Comparison of ENCODE assay signal across 9 cellular contexts in the genomic region with DNA sequence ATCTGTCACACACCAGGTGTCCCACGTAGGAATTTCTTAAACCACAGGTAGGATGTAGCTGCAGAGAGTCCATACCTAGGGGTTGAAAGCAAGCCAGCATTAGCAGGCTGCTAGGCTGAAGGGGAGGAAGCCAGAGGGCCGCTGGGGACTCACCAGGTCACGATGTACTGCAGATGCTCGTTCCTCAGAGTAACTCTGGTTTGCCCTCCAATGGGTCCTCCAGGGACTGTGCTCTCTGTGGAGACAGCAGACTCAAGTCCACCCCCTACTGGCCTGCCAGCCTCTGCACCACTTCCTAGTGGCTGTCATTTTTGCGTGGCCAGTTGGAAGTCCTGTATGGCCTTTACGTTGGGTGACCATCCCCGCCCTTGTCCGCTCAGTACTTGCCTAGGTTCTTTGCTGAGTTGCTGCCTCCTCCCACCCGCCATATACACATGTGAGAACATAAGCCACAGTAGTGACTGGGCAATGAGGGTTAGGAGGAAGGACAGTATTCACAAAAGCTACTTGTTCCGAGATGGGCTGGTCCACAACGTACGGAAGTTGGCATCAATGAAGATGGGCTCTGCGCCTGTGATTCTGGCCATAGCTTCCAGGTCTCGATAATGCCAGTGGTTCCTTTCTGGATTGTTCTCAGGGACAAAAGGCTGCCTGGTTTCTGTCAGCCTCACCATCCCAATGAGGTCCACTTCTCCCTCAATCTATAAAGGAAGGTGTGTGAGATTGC. TPM values are rescaled to one million over a fixed set of nuclear protein-coding genes. Genes with fewer than 3 reads are reported as not detected.
A peak's percentile ranks its signal among the peaks of the same experiment; 100 is the strongest.
DNase-seq lines count a peak whose midpoint lies in the region; ATAC-seq and TF ChIP-seq lines count a peak whose summit lies in the region.
"Had no signal": no experiment of that assay in that cellular context is flagged by ENCODE, and none has a peak within 500 bp of the region (broad histone marks: within the 10 kb centered on the region; RNA-seq: fewer than 3 reads in every experiment).

No MANE protein-coding gene starts in this region.

- no peak overlapping the region for H3K4me3 Mint-ChIP-seq in WTC11

- no peaks in the 10 kb centered on the region for H3K9me3 Mint-ChIP-seq in WTC11
- H3K9me3 Mint-ChIP-seq: CD4-positive, alpha-beta memory T cell had no signal

- H3K36me3 Mint-ChIP-seq in WTC11, result peaks cover 46% of the 10 kb centered on the region

- TF ChIP-seq CTCF in WTC11 (IDR thresholded peaks at IDR 0.05), result peak; percentile 43
- TF ChIP-seq CTCF in fibroblast of villous mesenchyme (IDR thresholded peaks at IDR 0.05; ENCODE audit: insufficient read depth, low read depth, low read length), result peak; percentile 62

- peak; percentile 62 for ATAC-seq in WTC11
- peak; percentile 24 for ATAC-seq in stimulated activated naive CD8-positive, alpha-beta T cell treated with anti-CD3 and anti-CD28 coated beads, Interleukin-15, Interleukin-2, amounts not matched to agents 100 U/mL and 50 U/mL, for 24 hours
- ATAC-seq in GM18517 (IDR thresholded peaks at IDR 0.05; ENCODE audit: unreplicated experiment), result no peak
- ATAC-seq in GM21360 (IDR thresholded peaks at IDR 0.05; ENCODE audit: unreplicated experiment), result no peak

- H3K27me3 Mint-ChIP-seq in WTC11 (ENCODE audit: low read depth), result no peaks in the 10 kb centered on the region; the same call in 1 of the 2 replicates
- H3K27me3 Mint-ChIP-seq: CD4-positive, alpha-beta memory T cell had no signal

- H3K27ac Mint-ChIP-seq in WTC11, result peak overlapping the region; percentile 32; the same call in 1 of the 2 replicates

- no peak overlapping the region for H3K4me3 ChIP-seq in fibroblast of villous mesenchyme (ENCODE audit: low read depth, low read length)

- POLR2A ChIA-PET in WTC11 (lab: Charles Lee), result interaction anchor here (1.9 kb wide), 1 partner anchor 10 kb away, joined by 6 read pairs; no protein-coding TSS in a partner anchor

- DNase-seq in NCI-H345 (lab: John Stamatoyannopoulos, UW) (peak; percentile 12), NCI-H345 treated with DMSO at 0.1 percent for 48 hours (lab: John Stamatoyannopoulos, UW; ENCODE audit: unreplicated experiment) (no peak), Kasumi-1 (lab: John Stamatoyannopoulos, UW) (peak; percentile 79 to 80), WTC11 (ENCODE audit: low spot score) (peak; percentile 76), fibroblast of villous mesenchyme (ENCODE audit: low read depth) (peak; percentile 53)
- DNase-seq in stimulated activated naive CD8-positive, alpha-beta T cell treated with anti-CD3 and anti-CD28 coated beads, Interleukin-15, Interleukin-2, amounts not matched to agents 100 U/mL and 50 U/mL, for 24 hours, result peak; percentile 70

- peaks cover 25% of the 10 kb centered on the region for H3K4me1 Mint-ChIP-seq in WTC11

- CTCF ChIA-PET in WTC11 (lab: Charles Lee), result interaction anchor here (1.3 to 7.9 kb wide), 4 partner anchors 9 to 134 kb away, joined by 3 to 74 read pairs (median 6); no protein-coding TSS in a partner anchor

TF ChIP-seq in WTC11, 78 proteins besides CTCF, POLR2A, EP300 and RAD21 (continues in another document):
- TF ChIP-seq TCF7 (CRISPR knock-in tag; IDR thresholded peaks at IDR 0.05; ENCODE audit: low read depth) (no peak), ZNF423 (CRISPR knock-in tag; IDR thresholded peaks at IDR 0.05) (no peak)
- TF ChIP-seq, protein P1, sequence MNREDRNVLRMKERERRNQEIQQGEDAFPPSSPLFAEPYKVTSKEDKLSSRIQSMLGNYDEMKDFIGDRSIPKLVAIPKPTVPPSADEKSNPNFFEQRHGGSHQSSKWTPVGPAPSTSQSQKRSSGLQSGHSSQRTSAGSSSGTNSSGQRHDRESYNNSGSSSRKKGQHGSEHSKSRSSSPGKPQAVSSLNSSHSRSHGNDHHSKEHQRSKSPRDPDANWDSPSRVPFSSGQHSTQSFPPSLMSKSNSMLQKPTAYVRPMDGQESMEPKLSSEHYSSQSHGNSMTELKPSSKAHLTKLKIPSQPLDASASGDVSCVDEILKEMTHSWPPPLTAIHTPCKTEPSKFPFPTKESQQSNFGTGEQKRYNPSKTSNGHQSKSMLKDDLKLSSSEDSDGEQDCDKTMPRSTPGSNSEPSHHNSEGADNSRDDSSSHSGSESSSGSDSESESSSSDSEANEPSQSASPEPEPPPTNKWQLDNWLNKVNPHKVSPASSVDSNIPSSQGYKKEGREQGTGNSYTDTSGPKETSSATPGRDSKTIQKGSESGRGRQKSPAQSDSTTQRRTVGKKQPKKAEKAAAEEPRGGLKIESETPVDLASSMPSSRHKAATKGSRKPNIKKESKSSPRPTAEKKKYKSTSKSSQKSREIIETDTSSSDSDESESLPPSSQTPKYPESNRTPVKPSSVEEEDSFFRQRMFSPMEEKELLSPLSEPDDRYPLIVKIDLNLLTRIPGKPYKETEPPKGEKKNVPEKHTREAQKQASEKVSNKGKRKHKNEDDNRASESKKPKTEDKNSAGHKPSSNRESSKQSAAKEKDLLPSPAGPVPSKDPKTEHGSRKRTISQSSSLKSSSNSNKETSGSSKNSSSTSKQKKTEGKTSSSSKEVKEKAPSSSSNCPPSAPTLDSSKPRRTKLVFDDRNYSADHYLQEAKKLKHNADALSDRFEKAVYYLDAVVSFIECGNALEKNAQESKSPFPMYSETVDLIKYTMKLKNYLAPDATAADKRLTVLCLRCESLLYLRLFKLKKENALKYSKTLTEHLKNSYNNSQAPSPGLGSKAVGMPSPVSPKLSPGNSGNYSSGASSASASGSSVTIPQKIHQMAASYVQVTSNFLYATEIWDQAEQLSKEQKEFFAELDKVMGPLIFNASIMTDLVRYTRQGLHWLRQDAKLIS (CRISPR knock-in tag; IDR thresholded peaks at IDR 0.05; ENCODE audit: borderline replicate concordance), result no peak
- TF ChIP-seq, protein P2, sequence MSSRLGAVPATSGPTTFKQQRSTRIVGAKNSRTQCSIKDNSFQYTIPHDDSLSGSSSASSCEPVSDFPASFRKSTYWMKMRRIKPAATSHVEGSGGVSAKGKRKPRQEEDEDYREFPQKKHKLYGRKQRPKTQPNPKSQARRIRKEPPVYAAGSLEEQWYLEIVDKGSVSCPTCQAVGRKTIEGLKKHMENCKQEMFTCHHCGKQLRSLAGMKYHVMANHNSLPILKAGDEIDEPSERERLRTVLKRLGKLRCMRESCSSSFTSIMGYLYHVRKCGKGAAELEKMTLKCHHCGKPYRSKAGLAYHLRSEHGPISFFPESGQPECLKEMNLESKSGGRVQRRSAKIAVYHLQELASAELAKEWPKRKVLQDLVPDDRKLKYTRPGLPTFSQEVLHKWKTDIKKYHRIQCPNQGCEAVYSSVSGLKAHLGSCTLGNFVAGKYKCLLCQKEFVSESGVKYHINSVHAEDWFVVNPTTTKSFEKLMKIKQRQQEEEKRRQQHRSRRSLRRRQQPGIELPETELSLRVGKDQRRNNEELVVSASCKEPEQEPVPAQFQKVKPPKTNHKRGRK (CRISPR knock-in tag; IDR thresholded peaks at IDR 0.05; ENCODE audit: borderline replicate concordance), result no peak
- TF ChIP-seq, protein P3, sequence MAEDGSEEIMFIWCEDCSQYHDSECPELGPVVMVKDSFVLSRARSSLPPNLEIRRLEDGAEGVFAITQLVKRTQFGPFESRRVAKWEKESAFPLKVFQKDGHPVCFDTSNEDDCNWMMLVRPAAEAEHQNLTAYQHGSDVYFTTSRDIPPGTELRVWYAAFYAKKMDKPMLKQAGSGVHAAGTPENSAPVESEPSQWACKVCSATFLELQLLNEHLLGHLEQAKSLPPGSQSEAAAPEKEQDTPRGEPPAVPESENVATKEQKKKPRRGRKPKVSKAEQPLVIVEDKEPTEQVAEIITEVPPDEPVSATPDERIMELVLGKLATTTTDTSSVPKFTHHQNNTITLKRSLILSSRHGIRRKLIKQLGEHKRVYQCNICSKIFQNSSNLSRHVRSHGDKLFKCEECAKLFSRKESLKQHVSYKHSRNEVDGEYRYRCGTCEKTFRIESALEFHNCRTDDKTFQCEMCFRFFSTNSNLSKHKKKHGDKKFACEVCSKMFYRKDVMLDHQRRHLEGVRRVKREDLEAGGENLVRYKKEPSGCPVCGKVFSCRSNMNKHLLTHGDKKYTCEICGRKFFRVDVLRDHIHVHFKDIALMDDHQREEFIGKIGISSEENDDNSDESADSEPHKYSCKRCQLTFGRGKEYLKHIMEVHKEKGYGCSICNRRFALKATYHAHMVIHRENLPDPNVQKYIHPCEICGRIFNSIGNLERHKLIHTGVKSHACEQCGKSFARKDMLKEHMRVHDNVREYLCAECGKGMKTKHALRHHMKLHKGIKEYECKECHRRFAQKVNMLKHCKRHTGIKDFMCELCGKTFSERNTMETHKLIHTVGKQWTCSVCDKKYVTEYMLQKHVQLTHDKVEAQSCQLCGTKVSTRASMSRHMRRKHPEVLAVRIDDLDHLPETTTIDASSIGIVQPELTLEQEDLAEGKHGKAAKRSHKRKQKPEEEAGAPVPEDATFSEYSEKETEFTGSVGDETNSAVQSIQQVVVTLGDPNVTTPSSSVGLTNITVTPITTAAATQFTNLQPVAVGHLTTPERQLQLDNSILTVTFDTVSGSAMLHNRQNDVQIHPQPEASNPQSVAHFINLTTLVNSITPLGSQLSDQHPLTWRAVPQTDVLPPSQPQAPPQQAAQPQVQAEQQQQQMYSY (CRISPR knock-in tag; IDR thresholded peaks at IDR 0.05), result no peak
- TF ChIP-seq, protein P4, sequence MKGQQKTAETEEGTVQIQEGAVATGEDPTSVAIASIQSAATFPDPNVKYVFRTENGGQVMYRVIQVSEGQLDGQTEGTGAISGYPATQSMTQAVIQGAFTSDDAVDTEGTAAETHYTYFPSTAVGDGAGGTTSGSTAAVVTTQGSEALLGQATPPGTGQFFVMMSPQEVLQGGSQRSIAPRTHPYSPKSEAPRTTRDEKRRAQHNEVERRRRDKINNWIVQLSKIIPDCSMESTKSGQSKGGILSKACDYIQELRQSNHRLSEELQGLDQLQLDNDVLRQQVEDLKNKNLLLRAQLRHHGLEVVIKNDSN (CRISPR knock-in tag; IDR thresholded peaks at IDR 0.05), result no peak
- TF ChIP-seq, protein P5, sequence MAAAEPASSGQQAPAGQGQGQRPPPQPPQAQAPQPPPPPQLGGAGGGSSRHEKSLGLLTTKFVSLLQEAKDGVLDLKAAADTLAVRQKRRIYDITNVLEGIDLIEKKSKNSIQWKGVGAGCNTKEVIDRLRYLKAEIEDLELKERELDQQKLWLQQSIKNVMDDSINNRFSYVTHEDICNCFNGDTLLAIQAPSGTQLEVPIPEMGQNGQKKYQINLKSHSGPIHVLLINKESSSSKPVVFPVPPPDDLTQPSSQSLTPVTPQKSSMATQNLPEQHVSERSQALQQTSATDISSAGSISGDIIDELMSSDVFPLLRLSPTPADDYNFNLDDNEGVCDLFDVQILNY (CRISPR knock-in tag; IDR thresholded peaks at IDR 0.05), result no peak

RNA-seq across cellular contexts. Expression of a gene that starts 4.1 kb away (rescaled TPM):
- total RNA-seq in WTC11 (2021), result 2,747 to 3,149 TPM (median 3,142 TPM) in 3 replicates
- total RNA-seq in fibroblast of villous mesenchyme, result 1,651 and 1,997 TPM in 2 replicates

RNA-seq across cellular contexts. Expression of a gene that starts 4.1 kb away (rescaled TPM):
- total RNA-seq in WTC11 (2021) (51.2 to 59.5 TPM (median 55.3 TPM) in 3 replicates), fibroblast of villous mesenchyme (11.9 and 12.1 TPM in 2 replicates)

RNA-seq across cellular contexts. Expression of a gene that starts 4.2 kb away (rescaled TPM):
- total RNA-seq in WTC11 (2021) (33.3 to 36.4 TPM (median 35.6 TPM) in 3 replicates), fibroblast of villous mesenchyme (13.4 and 14.2 TPM in 2 replicates)

RNA-seq across cellular contexts. Expression of a gene that starts 4.3 kb away (rescaled TPM):
- 26.3 to 33.3 TPM (median 28.8 TPM) in 3 replicates for total RNA-seq in WTC11 (2021)
- total RNA-seq in fibroblast of villous mesenchyme, result 12.1 and 16.1 TPM in 2 replicates

RNA-seq across cellular contexts. Expression of a gene that starts 16.1 kb away (rescaled TPM):
- total RNA-seq in WTC11 (2021) (48.8 to 67.2 TPM (median 54.1 TPM) in 3 replicates), fibroblast of villous mesenchyme (7.4 and 8.2 TPM in 2 replicates)

Comparison
In these comparisons a context has a peak if more than half of its experiments do, and no peak if none do; other contexts are left out.
1. ATAC-seq: peak in WTC11 (single experiment) and stimulated activated naive CD8-positive, alpha-beta T cell treated with anti-CD3 and anti-CD28 coated beads, Interleukin-15, Interleukin-2, amounts not matched to agents 100 U/mL and 50 U/mL, for 24 hours (single experiment); none in GM18517 (single experiment) and GM21360 (single experiment).